29 cellular contexts compared by ENCODE assay signal in genomic region chr6:89503641-89504040, GRCh38.
"Had no signal": no experiment of that assay in that cellular context is flagged by ENCODE, and none has a peak within 500 bp of the region (broad histone marks: within the 10 kb centered on the region; RNA-seq: fewer than 3 reads in every experiment).

No MANE protein-coding gene starts in this region.

- H3K27ac ChIP-seq: body of pancreas, cardiac muscle cell, coronary artery, dorsolateral prefrontal cortex, gastrocnemius medialis, parathyroid adenoma, right atrium auricular region, stomach, thyroid gland had no signal

- FAIRE-seq: kidney had no signal

- H3K4me1 ChIP-seq: gastrocnemius medialis, parathyroid adenoma, right atrium auricular region, thyroid gland had no signal

- H3K36me3 ChIP-seq: cardiac muscle cell, gastrocnemius medialis, right atrium auricular region, stomach, thyroid gland had no signal

- H3K9ac ChIP-seq: parathyroid adenoma had no signal

- H3K27me3 Mint-ChIP-seq: activated naive CD4-positive, alpha-beta T cell treated with anti-CD3 and anti-CD28 coated beads, Interleukin-2, amount 50 U/mL, for 24 hours; natural killer cell treated with Interleukin-12 subunit alpha and Interleukin-12 subunit beta and Interleukin-15 and Interleukin-18, amount 100 ng/mL, for 72 hours; stimulated activated naive B cell treated with anti-CD40 and anti-IgM and Interleukin-4, amounts not matched to agents 10 μg/mL and 1 μg/mL and 100 μg/mL, for 72 hours had no signal

- H2AFZ ChIP-seq: parathyroid adenoma had no signal

- H3K4me1 Mint-ChIP-seq: activated B cell treated with CpG ODN at 0.5 μM for 24 hours; activated CD8-positive, alpha-beta memory T cell treated with anti-CD3 and anti-CD28 coated beads, Interleukin-2, amount 10 ng/mL, durations not matched to agents 7 days and 5 days; activated naive CD4-positive, alpha-beta T cell treated with anti-CD3 and anti-CD28 coated beads, Interleukin-2, amount 50 U/mL, for 24 hours; stimulated activated naive B cell treated with anti-CD40 and anti-IgM and Interleukin-4, amounts not matched to agents 10 μg/mL and 1 μg/mL and 100 μg/mL, for 72 hours had no signal

- H3K27me3 ChIP-seq: body of pancreas, cardiac muscle cell, dorsolateral prefrontal cortex, gastrocnemius medialis, right atrium auricular region, stomach, thyroid gland had no signal

- H3K4me3 ChIP-seq: body of pancreas, cardiac muscle cell, coronary artery, dorsolateral prefrontal cortex, gastrocnemius medialis, mucosa of descending colon, right atrium auricular region, stomach, thyroid gland had no signal

- ATAC-seq: activated CD8-positive, alpha-beta memory T cell treated with anti-CD3 and anti-CD28 coated beads, Interleukin-2, amount 10 ng/mL, durations not matched to agents 7 days and 5 days; activated CD8-positive, alpha-beta T cell treated with anti-CD3 and anti-CD28 coated beads, Interleukin-2, amount 10 ng/mL, durations not matched to agents 7 days and 5 days; body of pancreas; gastrocnemius medialis; mucosa of descending colon; natural killer cell treated with Interleukin-12 subunit alpha and Interleukin-12 subunit beta and Interleukin-15 and Interleukin-18, amount 100 ng/mL, for 72 hours; stimulated activated naive B cell treated with anti-CD40 and anti-IgM and Interleukin-4, amounts not matched to agents 10 μg/mL and 1 μg/mL and 100 μg/mL, for 72 hours had no signal

- H3K9me3 Mint-ChIP-seq: activated B cell treated with CpG ODN at 0.5 μM for 24 hours; activated naive CD4-positive, alpha-beta T cell treated with anti-CD3 and anti-CD28 coated beads, Interleukin-2, amount 50 U/mL, for 24 hours; activated T-helper 2 cell treated with anti-CD3 and anti-CD28 coated beads, Interferon-gamma antibody, Interleukin-2, Interleukin-4, amounts not matched to agents 10 μg/mL and 5 μg/mL and 100 μg/mL, durations not matched to agents 14 hours and 24 hours and 36 hours; natural killer cell treated with Interleukin-12 subunit alpha and Interleukin-12 subunit beta and Interleukin-15 and Interleukin-18, amount 100 ng/mL, for 72 hours; stimulated activated naive B cell treated with anti-CD40 and anti-IgM and Interleukin-4, amounts not matched to agents 10 μg/mL and 1 μg/mL and 100 μg/mL, for 72 hours; T-helper 2 cell treated with Interferon-gamma antibody and Interleukin-4, amounts not matched to agents 5 μg/mL and 100 μg/mL, for 36 hours had no signal

- H3K9me3 ChIP-seq: body of pancreas, gastrocnemius medialis, mucosa of descending colon, right atrium auricular region, stomach, thyroid gland had no signal

- DNase-seq: activated B cell treated with CpG ODN at 0.5 μM for 24 hours; activated CD4-positive, alpha-beta T cell treated with anti-CD3 and anti-CD28 coated beads, Interleukin-2, amount 50 U/mL, for 1 hour; activated CD8-positive, alpha-beta memory T cell treated with anti-CD3 and anti-CD28 coated beads, Interleukin-2, amount 10 ng/mL, durations not matched to agents 7 days and 5 days; activated CD8-positive, alpha-beta T cell treated with anti-CD3 and anti-CD28 coated beads, Interleukin-2, amount 10 ng/mL, durations not matched to agents 7 days and 5 days; activated T-cell treated with anti-CD3 and anti-CD28 coated beads, Interleukin-2, amount 50 U/mL, for 48 hours; anterior cingulate cortex; body of pancreas; cerebellar nuclear complex; dorsolateral prefrontal cortex; effector memory CD4-positive, alpha-beta T cell; erythroblast; gastrocnemius medialis; hippocampal formation; kidney; mucosa of descending colon; stimulated activated CD4-positive, alpha-beta T cell treated with anti-CD3 and anti-CD28 coated beads, Interleukin-15, amount 100 ng/mL, for 24 hours; stimulated activated CD4-positive, alpha-beta T cell treated with anti-CD3 and anti-CD28 coated beads, Interleukin-2, amount 100 ng/mL, for 24 hours; stimulated activated naive B cell treated with anti-CD40 and anti-IgM and Interleukin-4, amounts not matched to agents 10 μg/mL and 1 μg/mL and 100 μg/mL, for 72 hours; stomach; T-helper 1 cell; thyroid gland had no signal

- H3K79me2 ChIP-seq: parathyroid adenoma had no signal

- H3K36me3 Mint-ChIP-seq: activated CD8-positive, alpha-beta memory T cell treated with anti-CD3 and anti-CD28 coated beads, Interleukin-2, amount 10 ng/mL, durations not matched to agents 7 days and 5 days; activated naive CD4-positive, alpha-beta T cell treated with anti-CD3 and anti-CD28 coated beads, Interleukin-2, amount 50 U/mL, for 24 hours; natural killer cell treated with Interleukin-12 subunit alpha and Interleukin-12 subunit beta and Interleukin-15 and Interleukin-18, amount 100 ng/mL, for 72 hours; stimulated activated naive B cell treated with anti-CD40 and anti-IgM and Interleukin-4, amounts not matched to agents 10 μg/mL and 1 μg/mL and 100 μg/mL, for 72 hours had no signal

- H3K4me3 Mint-ChIP-seq: activated B cell treated with CpG ODN at 0.5 μM for 24 hours; activated CD8-positive, alpha-beta memory T cell treated with anti-CD3 and anti-CD28 coated beads, Interleukin-2, amount 10 ng/mL, durations not matched to agents 7 days and 5 days; activated CD8-positive, alpha-beta T cell treated with anti-CD3 and anti-CD28 coated beads, Interleukin-2, amount 10 ng/mL, durations not matched to agents 7 days and 5 days; activated naive CD4-positive, alpha-beta T cell treated with anti-CD3 and anti-CD28 coated beads, Interleukin-2, amount 50 U/mL, for 24 hours; natural killer cell treated with Interleukin-12 subunit alpha and Interleukin-12 subunit beta and Interleukin-15 and Interleukin-18, amount 100 ng/mL, for 72 hours; stimulated activated naive B cell treated with anti-CD40 and anti-IgM and Interleukin-4, amounts not matched to agents 10 μg/mL and 1 μg/mL and 100 μg/mL, for 72 hours; T-helper 2 cell treated with Interferon-gamma antibody and Interleukin-4, amounts not matched to agents 5 μg/mL and 100 μg/mL, for 36 hours had no signal

- H3K27ac Mint-ChIP-seq: activated B cell treated with CpG ODN at 0.5 μM for 24 hours; activated CD8-positive, alpha-beta memory T cell treated with anti-CD3 and anti-CD28 coated beads, Interleukin-2, amount 10 ng/mL, durations not matched to agents 7 days and 5 days; activated CD8-positive, alpha-beta T cell treated with anti-CD3 and anti-CD28 coated beads, Interleukin-2, amount 10 ng/mL, durations not matched to agents 7 days and 5 days; activated naive CD4-positive, alpha-beta T cell treated with anti-CD3 and anti-CD28 coated beads, Interleukin-2, amount 50 U/mL, for 24 hours; activated T-helper 2 cell treated with anti-CD3 and anti-CD28 coated beads, Interferon-gamma antibody, Interleukin-2, Interleukin-4, amounts not matched to agents 10 μg/mL and 5 μg/mL and 100 μg/mL, durations not matched to agents 14 hours and 24 hours and 36 hours; natural killer cell treated with Interleukin-12 subunit alpha and Interleukin-12 subunit beta and Interleukin-15 and Interleukin-18, amount 100 ng/mL, for 72 hours; stimulated activated naive B cell treated with anti-CD40 and anti-IgM and Interleukin-4, amounts not matched to agents 10 μg/mL and 1 μg/mL and 100 μg/mL, for 72 hours; T-helper 2 cell treated with Interferon-gamma antibody and Interleukin-4, amounts not matched to agents 5 μg/mL and 100 μg/mL, for 36 hours had no signal
